Comparison of ENCODE assay signal across 16 cellular contexts in genomic region chr16:12171706-12172105, GRCh38.
"Had no signal": no experiment of that assay in that cellular context is flagged by ENCODE, and none has a peak within 500 bp of the region (broad histone marks: within the 10 kb centered on the region; RNA-seq: fewer than 3 reads in every experiment).

No MANE protein-coding gene starts in this region.

- H3K27me3 ChIP-seq: colonic mucosa, sigmoid colon, tibial nerve had no signal

- ATAC-seq: activated CD4-positive, alpha-beta T cell treated with anti-CD3 and anti-CD28 coated beads for 36 hours; activated CD8-positive, alpha-beta memory T cell treated with anti-CD3 and anti-CD28 coated beads, Interleukin-2, amount 10 ng/mL, durations not matched to agents 7 days and 5 days; activated CD8-positive, alpha-beta T cell treated with anti-CD3 and anti-CD28 coated beads, Interleukin-2, amount 10 ng/mL, durations not matched to agents 7 days and 5 days; activated naive CD8-positive, alpha-beta T cell treated with anti-CD3 and anti-CD28 coated beads, Interleukin-2, amount 50 U/mL, for 24 hours; naive thymus-derived CD4-positive, alpha-beta T cell had no signal

- H3K4me1 ChIP-seq: colonic mucosa had no signal

- H3K9me3 ChIP-seq: colonic mucosa, left ventricle myocardium inferior, sigmoid colon, tibial nerve had no signal

- H3K36me3 ChIP-seq: colonic mucosa, left ventricle myocardium inferior, sigmoid colon had no signal

- H3K4me3 ChIP-seq: colonic mucosa, left ventricle myocardium inferior, sigmoid colon, tibial nerve had no signal

- H3K27ac ChIP-seq: colonic mucosa, left ventricle myocardium inferior had no signal

- DNase-seq: activated CD4-positive, alpha-beta T cell treated with anti-CD3 and anti-CD28 coated beads for 36 hours; activated CD4-positive, CD25-positive, alpha-beta regulatory T cell; activated CD8-positive, alpha-beta memory T cell treated with anti-CD3 and anti-CD28 coated beads, Interleukin-2, amount 10 ng/mL, durations not matched to agents 7 days and 5 days; activated CD8-positive, alpha-beta T cell treated with anti-CD3 and anti-CD28 coated beads, Interleukin-2, amount 10 ng/mL, durations not matched to agents 7 days and 5 days; activated naive CD8-positive, alpha-beta T cell treated with anti-CD3 and anti-CD28 coated beads, Interleukin-2, amount 50 U/mL, for 24 hours; activated T-cell treated with anti-CD3 and anti-CD28 coated beads, Interleukin-2, amount 50 U/mL, for 48 hours; colonic mucosa; effector memory CD4-positive, alpha-beta T cell; left ventricle myocardium inferior; naive thymus-derived CD4-positive, alpha-beta T cell; posterior cingulate gyrus; sigmoid colon; stimulated activated CD4-positive, alpha-beta T cell treated with anti-CD3 and anti-CD28 coated beads, Interleukin-2, amount 100 ng/mL, for 48 hours; stimulated activated naive CD4-positive, alpha-beta T cell treated with Interleukin-2 at 50 U/mL for 16 hours; T-helper 1 cell had no signal
